24 cellular contexts compared by ENCODE assay signal in the genomic region with DNA sequence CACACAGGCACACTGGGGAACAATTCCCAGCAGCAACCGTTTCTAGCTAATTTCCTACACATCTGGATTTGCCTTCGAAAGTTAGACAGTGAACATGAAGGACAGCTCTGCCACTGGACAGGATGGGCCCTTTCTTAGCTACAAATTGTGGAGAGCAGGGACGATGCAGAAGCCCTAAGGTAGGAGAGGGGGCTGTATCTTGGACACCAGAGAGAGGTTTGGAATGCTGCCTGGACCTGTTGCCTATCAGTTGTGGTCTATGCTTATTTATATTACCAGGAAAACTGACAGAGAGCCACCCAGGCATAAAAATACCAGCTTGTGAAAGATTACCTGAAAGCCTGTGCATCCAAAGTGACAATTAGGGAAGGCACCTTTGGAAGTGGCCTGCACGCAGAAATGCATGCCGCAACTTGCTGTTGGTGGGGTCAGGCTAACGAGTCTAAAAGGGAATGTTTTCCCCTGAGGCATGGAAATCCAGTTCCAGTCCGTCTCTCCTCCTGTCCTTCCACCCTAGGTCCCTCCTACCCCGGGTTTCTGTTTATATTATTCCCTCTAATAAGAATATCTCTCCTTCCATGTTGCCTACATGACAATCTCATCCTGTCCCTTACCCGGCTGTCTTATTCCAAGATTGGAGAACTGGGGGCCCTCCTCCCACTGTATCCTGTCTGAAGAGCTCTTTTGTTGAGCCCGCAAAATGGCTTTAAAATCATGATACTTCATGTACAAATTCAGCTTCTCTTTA.
"Had no signal": no experiment of that assay in that cellular context is flagged by ENCODE, and none has a peak within 500 bp of the region (broad histone marks: within the 10 kb centered on the region; RNA-seq: fewer than 3 reads in every experiment).

No MANE protein-coding gene starts in this region.

- DNase-seq: activated CD4-positive, alpha-beta T cell treated with anti-CD3 and anti-CD28 coated beads for 1 hour; activated CD4-positive, alpha-beta T cell treated with anti-CD3 and anti-CD28 coated beads, Interleukin-2, amount 50 U/mL, for 1 hour; activated CD8-positive, alpha-beta T cell treated with anti-CD3 and anti-CD28 coated beads, Interleukin-2, amount 10 ng/mL, durations not matched to agents 7 days and 5 days; activated T-cell treated with anti-CD3 and anti-CD28 coated beads, Interleukin-2, amount 50 U/mL, for 1 hour; aorta; brain microvascular endothelial cell; central memory CD4-positive, alpha-beta T cell; dorsolateral prefrontal cortex; heart right ventricle; kidney; natural killer cell; pancreas; right cardiac atrium; stimulated activated CD4-positive, alpha-beta T cell treated with anti-CD3 and anti-CD28 coated beads, Interleukin-12 subunit alpha, Interleukin-12 subunit beta, amount 100 ng/mL, for 4 hours; stimulated activated CD4-positive, alpha-beta T cell treated with anti-CD3 and anti-CD28 coated beads, Interleukin-4, amount 100 ng/mL, for 4 hours; stimulated activated naive CD8-positive, alpha-beta T cell treated with anti-CD3 and anti-CD28 coated beads, Interleukin-15, Interleukin-2, amounts not matched to agents 100 U/mL and 50 U/mL, for 24 hours; substantia nigra; T-helper 1 cell; thyroid gland had no signal

- H3K27ac ChIP-seq: brain microvascular endothelial cell, epithelial cell of prostate, heart right ventricle, neutrophil, pancreas, thyroid gland had no signal

- H3K27me3 ChIP-seq: brain microvascular endothelial cell, dorsolateral prefrontal cortex, neutrophil, pancreas, thyroid gland had no signal

- H3K4me3 ChIP-seq: dorsolateral prefrontal cortex, heart right ventricle, lung, pancreas, thyroid gland had no signal

- H3K9me3 ChIP-seq: heart right ventricle, neutrophil, pancreas, thyroid gland had no signal

- ATAC-seq: activated CD8-positive, alpha-beta T cell treated with anti-CD3 and anti-CD28 coated beads, Interleukin-2, amount 10 ng/mL, durations not matched to agents 7 days and 5 days; activated naive CD4-positive, alpha-beta T cell treated with anti-CD3 and anti-CD28 coated beads, Interleukin-2, amount 50 U/mL, for 72 hours; heart right ventricle; left lobe of liver; natural killer cell; pancreas; right cardiac atrium; stimulated activated naive CD8-positive, alpha-beta T cell treated with anti-CD3 and anti-CD28 coated beads, Interleukin-15, Interleukin-2, amounts not matched to agents 100 U/mL and 50 U/mL, for 24 hours had no signal

- H3K4me1 ChIP-seq: heart right ventricle, pancreas had no signal

- H3K36me3 ChIP-seq: brain microvascular endothelial cell, thyroid gland had no signal
